ENCODE assay signal across 9 cellular contexts in genomic region chr12:110047297-110047940, GRCh38. TPM values are rescaled to one million over a fixed set of nuclear protein-coding genes. Genes with fewer than 3 reads are reported as not detected.
A peak's percentile ranks its signal among the peaks of the same experiment; 100 is the strongest.
DNase-seq lines count a peak whose midpoint lies in the region; ATAC-seq and TF ChIP-seq lines count a peak whose summit lies in the region.
"Had no signal": no experiment of that assay in that cellular context is flagged by ENCODE, and none has a peak within 500 bp of the region (broad histone marks: within the 10 kb centered on the region; RNA-seq: fewer than 3 reads in every experiment).

No MANE protein-coding gene starts in this region.

- no peak for TF ChIP-seq CTCF in ascending aorta (IDR thresholded peaks at IDR 0.05)
- TF ChIP-seq CTCF in right lobe of liver (IDR thresholded peaks at IDR 0.05): no peak

- H3K9me3 ChIP-seq in ascending aorta (no peaks in the 10 kb centered on the region), right lobe of liver (no peaks in the 10 kb centered on the region), thymus (ENCODE audit: control insufficient read depth) (no peaks in the 10 kb centered on the region)

- no peak for TF ChIP-seq POLR2A in right lobe of liver (IDR thresholded peaks at IDR 0.05)

- CTCF ChIA-PET in activated CD4-positive, alpha-beta T cell treated with anti-CD3 and anti-CD28 coated beads for 36 hours (lab: Charles Lee): interaction anchor here (0.6 to 1.5 kb wide), 3 partner anchors 9 to 51 kb away, joined by 3 to 4 read pairs (median 3); no protein-coding TSS in a partner anchor

- no peaks in the 10 kb centered on the region for H3K9me3 Mint-ChIP-seq in activated CD4-positive, alpha-beta T cell treated with anti-CD3 and anti-CD28 coated beads for 36 hours (ENCODE audit: low read depth)

- H3K4me3 Mint-ChIP-seq in activated CD4-positive, alpha-beta T cell treated with anti-CD3 and anti-CD28 coated beads for 36 hours: peak overlapping the region; percentile 78

- ATAC-seq in activated CD4-positive, alpha-beta T cell treated with anti-CD3 and anti-CD28 coated beads for 36 hours: no peak
- no peak for ATAC-seq in right lobe of liver

- peak overlapping the region in 1 of 2 donors; percentile 77 for H3K27ac ChIP-seq in ascending aorta
- H3K27ac ChIP-seq in right lobe of liver: peak overlapping the region in 2 of 3 donors; percentile 82 to 90
- no peak overlapping the region for H3K27ac ChIP-seq in thymus (ENCODE audit: low read depth)

- H3K4me1 Mint-ChIP-seq in activated CD4-positive, alpha-beta T cell treated with anti-CD3 and anti-CD28 coated beads for 36 hours: peaks cover 35% of the 10 kb centered on the region

- H3K27me3 Mint-ChIP-seq in activated CD4-positive, alpha-beta T cell treated with anti-CD3 and anti-CD28 coated beads for 36 hours: no peaks in the 10 kb centered on the region

- 48% methylated on average over 8 of the region's 14 CpGs for WGBS in right lobe of liver (ENCODE audit: insufficient coverage, low coverage, low lambda C conversion rate, missing lambda C conversion rate)
- WGBS in thymus: 85% methylated on average over 14 of the region's 14 CpGs

- H3K36me3 ChIP-seq in ascending aorta (peaks cover 0 to under 1% of the 10 kb centered on the region in 2 donors), right lobe of liver (no peaks in the 10 kb centered on the region), thymus (ENCODE audit: control insufficient read depth, insufficient read depth) (peaks cover under 1% of the 10 kb centered on the region)

- H3K4me1 ChIP-seq in ascending aorta: peaks cover 0 to 16% of the 10 kb centered on the region in 2 donors
- H3K4me1 ChIP-seq in right lobe of liver: peaks cover 0 to 40% (median 10%) of the 10 kb centered on the region in 4 donors
- H3K4me1 ChIP-seq in thymus (ENCODE audit: control insufficient read depth, insufficient read depth, low read length): peaks cover 8% of the 10 kb centered on the region

- DNase-seq in activated CD4-positive, alpha-beta T cell treated with anti-CD3 and anti-CD28 coated beads for 36 hours: no peak
- no peak for DNase-seq in activated CD4-positive, alpha-beta T cell treated with anti-CD3 and anti-CD28 coated beads for 48 hours
- DNase-seq in ascending aorta (ENCODE audit: low spot score in 2 of 2) (no peak), right lobe of liver (no peak), NCI-H1105 treated with DMSO at 0.1 percent for 48 hours (lab: John Stamatoyannopoulos, UW) (no peak), superior temporal gyrus (ENCODE audit: extremely low spot score) (no peak), 8988T (no peak)
- DNase-seq: activated CD8-positive, alpha-beta memory T cell treated with anti-CD3 and anti-CD28 coated beads, Interleukin-2, amount 50 U/mL, for 48 hours had no signal

- POLR2A ChIA-PET in activated CD4-positive, alpha-beta T cell treated with anti-CD3 and anti-CD28 coated beads for 36 hours (lab: Charles Lee): interaction anchor here (1.0 kb wide), 1 partner anchor 32 kb away, joined by 3 read pairs; no protein-coding TSS in a partner anchor

- intact Hi-C loops in activated CD4-positive, alpha-beta T cell treated with anti-CD3 and anti-CD28 coated beads for 36 hours (cut with DNase I, micrococcal nuclease): no loop called here
- intact Hi-C loops in ascending aorta (cut with DNase I) (no loop called here), right lobe of liver (cut with DNase I) (no loop called here)

- peak overlapping the region; percentile 77 to 99 for H3K4me3 ChIP-seq in ascending aorta
- peak overlapping the region; percentile 72 to 82 (median 80) for H3K4me3 ChIP-seq in right lobe of liver
- H3K4me3 ChIP-seq in thymus (ENCODE audit: low read length): peak overlapping the region; percentile 89

- no peaks in the 10 kb centered on the region for H3K27me3 ChIP-seq in ascending aorta
- no peaks in the 10 kb centered on the region for H3K27me3 ChIP-seq in right lobe of liver
- H3K27me3 ChIP-seq in thymus (ENCODE audit: control insufficient read depth, insufficient read depth): no peaks in the 10 kb centered on the region

- H3K27ac Mint-ChIP-seq in activated CD4-positive, alpha-beta T cell treated with anti-CD3 and anti-CD28 coated beads for 36 hours: peak overlapping the region; percentile 94

- peaks cover 6% of the 10 kb centered on the region for H3K36me3 Mint-ChIP-seq in activated CD4-positive, alpha-beta T cell treated with anti-CD3 and anti-CD28 coated beads for 36 hours (ENCODE audit: low read depth)

RNA-seq across cellular contexts. Expression of gene C12orf76, which starts 0.9 kb away (rescaled TPM):
- total RNA-seq in activated CD4-positive, alpha-beta T cell treated with anti-CD3 and anti-CD28 coated beads for 36 hours: 10 to 100 TPM; 10.2 to 10.5 TPM
- total RNA-seq in ascending aorta (0.96 TPM), right lobe of liver (10 to 100 TPM in 1 of 6 experiments, 1 to 10 TPM in 5; 3.0 to 10.1 (median 6.4) TPM)
- 21.5 TPM for polyA plus RNA-seq in thymus

RNA-seq across cellular contexts. Expression of gene ANKRD13A, which starts 48.2 kb away (rescaled TPM):
- 10 to 100 TPM; 38.2 to 39.8 TPM for total RNA-seq in activated CD4-positive, alpha-beta T cell treated with anti-CD3 and anti-CD28 coated beads for 36 hours
- 199 TPM for total RNA-seq in ascending aorta
- total RNA-seq in right lobe of liver: 10 to 100 TPM; 14.4 to 33.7 (median 24.6) TPM
- 30.8 TPM for polyA plus RNA-seq in thymus

RNA-seq across cellular contexts. Expression of gene GIT2, which starts 51.3 kb away (rescaled TPM):
- total RNA-seq in activated CD4-positive, alpha-beta T cell treated with anti-CD3 and anti-CD28 coated beads for 36 hours: 10 to 100 TPM; 50.2 to 58.2 TPM
- total RNA-seq in ascending aorta (44.9 TPM), right lobe of liver (10 to 100 TPM; 13.3 to 24.8 (median 16.8) TPM)
- polyA plus RNA-seq in thymus: 37.6 TPM
